In genomic region chr16:30090607-30091332, GRCh38 we compare ENCODE assay signal across 8 cellular contexts. TPM values are rescaled to one million over a fixed set of nuclear protein-coding genes. Genes with fewer than 3 reads are reported as not detected.
DNase-seq lines count a peak whose midpoint lies in the region; ATAC-seq and TF ChIP-seq lines count a peak whose summit lies in the region.

No MANE protein-coding gene starts in this region.

- H3K4me1 ChIP-seq in right lobe of liver (peaks cover 0 to 34% (median 4%) of the 10 kb centered on the region in 4 donors), testis (peaks cover 33% of the 10 kb centered on the region)

- H3K27me3 ChIP-seq in right lobe of liver (no peaks in the 10 kb centered on the region), testis (no peaks in the 10 kb centered on the region)

- POLR2A ChIA-PET in activated CD4-positive, alpha-beta T cell treated with anti-CD3 and anti-CD28 coated beads for 36 hours (lab: Charles Lee): interaction anchor here (0.6 to 2.3 kb wide), 7 partner anchors 14 to 280 kb away, joined by 3 to 8 read pairs (median 3); partner anchors contain the start of genes ALDOA, CORO1A and TBC1D10B

- peak overlapping the region; percentile 58 to 86 (median 76) for H3K27ac ChIP-seq in right lobe of liver
- H3K27ac ChIP-seq in testis: peak overlapping the region in 1 of 2 donors; percentile 91

- H3K4me1 Mint-ChIP-seq in activated CD4-positive, alpha-beta T cell treated with anti-CD3 and anti-CD28 coated beads for 36 hours: peaks cover 49% of the 10 kb centered on the region
- H3K4me1 Mint-ChIP-seq in activated naive CD8-positive, alpha-beta T cell treated with anti-CD3 and anti-CD28 coated beads for 36 hours: peaks cover 40% of the 10 kb centered on the region

- peak overlapping the region; percentile 74 for H3K27ac Mint-ChIP-seq in activated CD4-positive, alpha-beta T cell treated with anti-CD3 and anti-CD28 coated beads for 36 hours
- H3K27ac Mint-ChIP-seq in activated naive CD8-positive, alpha-beta T cell treated with anti-CD3 and anti-CD28 coated beads for 36 hours: peak overlapping the region; percentile 42

- H3K36me3 ChIP-seq in right lobe of liver: peaks cover 0 to 11% (median 0%) of the 10 kb centered on the region in 4 donors
- no peaks in the 10 kb centered on the region for H3K36me3 ChIP-seq in testis (ENCODE audit: low read depth, missing control alignments)

- no peak for ATAC-seq in activated CD4-positive, alpha-beta T cell treated with anti-CD3 and anti-CD28 coated beads for 36 hours
- ATAC-seq in right lobe of liver: no peak
- no peak for ATAC-seq in HG03442 (IDR thresholded peaks at IDR 0.05; ENCODE audit: unreplicated experiment)
- ATAC-seq in HG02884 (IDR thresholded peaks at IDR 0.05; ENCODE audit: unreplicated experiment): no peak

- no peaks in the 10 kb centered on the region for H3K9me3 ChIP-seq in right lobe of liver
- no peaks in the 10 kb centered on the region for H3K9me3 ChIP-seq in testis

- H3K4me3 ChIP-seq in right lobe of liver (peak overlapping the region in 2 of 3 donors; percentile 60 to 68), testis (peak overlapping the region; percentile 61 to 70)

- CTCF ChIA-PET in activated CD4-positive, alpha-beta T cell treated with anti-CD3 and anti-CD28 coated beads for 36 hours (lab: Charles Lee): interaction anchor here (0.5 to 3.8 kb wide), 9 partner anchors 11 to 95 kb away, joined by 3 to 31 read pairs (median 6); partner anchors contain the start of genes ALDOA and GDPD3

- no peaks in the 10 kb centered on the region for H3K27me3 Mint-ChIP-seq in activated CD4-positive, alpha-beta T cell treated with anti-CD3 and anti-CD28 coated beads for 36 hours
- H3K27me3 Mint-ChIP-seq in activated naive CD8-positive, alpha-beta T cell treated with anti-CD3 and anti-CD28 coated beads for 36 hours: no peaks in the 10 kb centered on the region

- DNase-seq in activated CD4-positive, alpha-beta T cell treated with anti-CD3 and anti-CD28 coated beads for 36 hours: no peak
- DNase-seq in activated CD4-positive, alpha-beta T cell treated with anti-CD3 and anti-CD28 coated beads, Interleukin-2, amount 50 U/mL, for 4 hours: no peak
- no peak for DNase-seq in activated naive CD8-positive, alpha-beta T cell treated with anti-CD3 and anti-CD28 coated beads for 36 hours
- DNase-seq in right lobe of liver (no peak), testis (no peak), AML-193 (lab: John Stamatoyannopoulos, UW) (no peak)

- intact Hi-C loops in activated CD4-positive, alpha-beta T cell treated with anti-CD3 and anti-CD28 coated beads for 36 hours (cut with DNase I, micrococcal nuclease): loop anchor here in 1 of 2 experiments (5.0 to 10.0 kb wide), 5 partner anchors 317 to 1266 kb away; partner anchors contain the start of genes ATXN2L, ITGAL, SRCAP and ZNF764
- intact Hi-C loops in right lobe of liver (cut with DNase I) (no loop called here), testis (cut with DNase I; ENCODE audit: low total_unique reads) (no loop called here)

- no peaks in the 10 kb centered on the region for H3K9me3 Mint-ChIP-seq in activated CD4-positive, alpha-beta T cell treated with anti-CD3 and anti-CD28 coated beads for 36 hours (ENCODE audit: low read depth)
- no peaks in the 10 kb centered on the region for H3K9me3 Mint-ChIP-seq in activated naive CD8-positive, alpha-beta T cell treated with anti-CD3 and anti-CD28 coated beads for 36 hours

- peaks cover 13% of the 10 kb centered on the region for H3K36me3 Mint-ChIP-seq in activated CD4-positive, alpha-beta T cell treated with anti-CD3 and anti-CD28 coated beads for 36 hours (ENCODE audit: low read depth)
- peaks cover 5% of the 10 kb centered on the region for H3K36me3 Mint-ChIP-seq in activated naive CD8-positive, alpha-beta T cell treated with anti-CD3 and anti-CD28 coated beads for 36 hours

- 65% methylated on average over 7 of the region's 26 CpGs for WGBS in right lobe of liver (ENCODE audit: insufficient coverage, low coverage, low lambda C conversion rate, missing lambda C conversion rate)
- WGBS in testis, 2 donors: 32 to 44% methylated on average over 21 to 26 of the region's 26 CpGs

- no peak for TF ChIP-seq POLR2A in right lobe of liver (IDR thresholded peaks at IDR 0.05)
- no peak for TF ChIP-seq POLR2A in testis (IDR thresholded peaks at IDR 0.05)

- peak overlapping the region; percentile 30 for H3K4me3 Mint-ChIP-seq in activated CD4-positive, alpha-beta T cell treated with anti-CD3 and anti-CD28 coated beads for 36 hours
- no peak overlapping the region for H3K4me3 Mint-ChIP-seq in activated naive CD8-positive, alpha-beta T cell treated with anti-CD3 and anti-CD28 coated beads for 36 hours

- no peak for TF ChIP-seq CTCF in right lobe of liver (IDR thresholded peaks at IDR 0.05)
- TF ChIP-seq CTCF in testis (IDR thresholded peaks at IDR 0.05): no peak

RNA-seq across cellular contexts. Expression of gene TBX6, which starts 1.0 kb away (rescaled TPM):
- total RNA-seq in activated CD4-positive, alpha-beta T cell treated with anti-CD3 and anti-CD28 coated beads for 36 hours: 1 to 10 TPM; 2.7 to 3.0 TPM
- total RNA-seq in activated naive CD8-positive, alpha-beta T cell treated with anti-CD3 and anti-CD28 coated beads for 36 hours: 1 to 10 TPM in 1 of 2 experiments, under 1 TPM in 1; 0.74 to 1.1 TPM
- under 1 TPM; 0.37 to 0.68 (median 0.42) TPM for total RNA-seq in right lobe of liver
- total RNA-seq in testis: 1 to 10 TPM; 1.3 to 2.9 TPM
- polyA plus RNA-seq in testis (ENCODE audit: insufficient read depth, low read depth, low replicate concordance): 1.7 TPM

RNA-seq across cellular contexts. Expression of gene YPEL3, which starts 5.2 kb away (rescaled TPM):
- 10 to 100 TPM; 17.4 to 19.1 TPM for total RNA-seq in activated CD4-positive, alpha-beta T cell treated with anti-CD3 and anti-CD28 coated beads for 36 hours
- total RNA-seq in activated naive CD8-positive, alpha-beta T cell treated with anti-CD3 and anti-CD28 coated beads for 36 hours: 10 to 100 TPM; 11.8 to 12.1 TPM
- total RNA-seq in right lobe of liver: 10 to 100 TPM; 13.5 to 46.5 (median 21.9) TPM
- 10 to 100 TPM; 69.4 to 75.3 TPM for total RNA-seq in testis
- polyA plus RNA-seq in testis (ENCODE audit: insufficient read depth, low read depth, low replicate concordance): 55.3 TPM

RNA-seq across cellular contexts. Expression of gene PPP4C, which starts 15.0 kb away (rescaled TPM):
- total RNA-seq in activated CD4-positive, alpha-beta T cell treated with anti-CD3 and anti-CD28 coated beads for 36 hours: 100 to 1,000 TPM; 106 to 113 TPM
- 100 to 1,000 TPM; 125 to 127 TPM for total RNA-seq in activated naive CD8-positive, alpha-beta T cell treated with anti-CD3 and anti-CD28 coated beads for 36 hours
- total RNA-seq in right lobe of liver: 10 to 100 TPM; 43.1 to 59.7 (median 47.0) TPM
- total RNA-seq in testis: 100 to 1,000 TPM in 1 of 2 donors, 10 to 100 TPM in 1; 82.1 to 109 TPM
- polyA plus RNA-seq in testis (ENCODE audit: insufficient read depth, low read depth, low replicate concordance): 154 TPM

RNA-seq across cellular contexts. Expression of gene GDPD3, which starts 22.6 kb away (rescaled TPM):
- total RNA-seq in activated CD4-positive, alpha-beta T cell treated with anti-CD3 and anti-CD28 coated beads for 36 hours: 1 to 10 TPM; 6.1 to 7.0 TPM
- 1 to 10 TPM; 1.7 to 4.3 TPM for total RNA-seq in activated naive CD8-positive, alpha-beta T cell treated with anti-CD3 and anti-CD28 coated beads for 36 hours
- total RNA-seq in right lobe of liver (1 to 10 TPM in 4 of 6 experiments, under 1 TPM in 1, not detected in 1; 0.19 to 2.3 (median 2.3) TPM), testis (1 to 10 TPM; 1.5 to 4.0 TPM)
- polyA plus RNA-seq in testis (ENCODE audit: insufficient read depth, low read depth, low replicate concordance): 7.2 TPM

RNA-seq across cellular contexts. Expression of gene ALDOA, which starts 25.2 kb away (rescaled TPM):
- 1,000 to 10,000 TPM; 2,482 to 3,644 TPM for total RNA-seq in activated CD4-positive, alpha-beta T cell treated with anti-CD3 and anti-CD28 coated beads for 36 hours
- total RNA-seq in activated naive CD8-positive, alpha-beta T cell treated with anti-CD3 and anti-CD28 coated beads for 36 hours: 1,000 to 10,000 TPM; 2,800 to 2,893 TPM
- 100 to 1,000 TPM; 113 to 580 (median 345) TPM for total RNA-seq in right lobe of liver
- total RNA-seq in testis: 100 to 1,000 TPM; 373 to 521 TPM
- polyA plus RNA-seq in testis (ENCODE audit: insufficient read depth, low read depth, low replicate concordance): 467 TPM
